1 cellular context compared by ENCODE assay signal in the genomic region with DNA sequence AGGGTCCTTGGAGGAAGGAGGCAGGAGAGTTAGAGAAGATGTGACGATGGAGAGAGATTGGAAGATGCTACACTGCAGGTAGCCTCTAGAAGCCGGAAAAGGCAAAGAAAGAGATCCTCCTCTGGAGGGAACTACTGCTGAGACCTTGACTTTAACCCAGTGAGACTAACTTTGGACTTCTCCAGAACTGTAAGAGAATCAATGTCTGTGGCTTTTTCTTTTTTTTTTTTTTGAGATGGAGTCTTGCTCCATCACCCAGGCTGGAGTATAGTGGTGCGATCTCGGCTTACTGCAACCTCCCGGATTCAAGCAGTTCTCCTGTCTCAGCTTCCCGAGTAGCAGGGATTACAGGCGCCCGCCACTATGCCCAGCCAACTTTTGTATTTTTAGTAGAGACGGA.
TF ChIP-seq lines count a peak whose summit lies in the region.

No MANE protein-coding gene starts in this region.

TF ChIP-seq in GM12878, 131 proteins besides CTCF, POLR2A, EP300 and RAD21:
- no peak for TF ChIP-seq EZH2 (IDR thresholded peaks at IDR 0.05; ENCODE audit: borderline replicate concordance, control insufficient read depth, low read depth, low read length)
- TF ChIP-seq, protein P1, sequence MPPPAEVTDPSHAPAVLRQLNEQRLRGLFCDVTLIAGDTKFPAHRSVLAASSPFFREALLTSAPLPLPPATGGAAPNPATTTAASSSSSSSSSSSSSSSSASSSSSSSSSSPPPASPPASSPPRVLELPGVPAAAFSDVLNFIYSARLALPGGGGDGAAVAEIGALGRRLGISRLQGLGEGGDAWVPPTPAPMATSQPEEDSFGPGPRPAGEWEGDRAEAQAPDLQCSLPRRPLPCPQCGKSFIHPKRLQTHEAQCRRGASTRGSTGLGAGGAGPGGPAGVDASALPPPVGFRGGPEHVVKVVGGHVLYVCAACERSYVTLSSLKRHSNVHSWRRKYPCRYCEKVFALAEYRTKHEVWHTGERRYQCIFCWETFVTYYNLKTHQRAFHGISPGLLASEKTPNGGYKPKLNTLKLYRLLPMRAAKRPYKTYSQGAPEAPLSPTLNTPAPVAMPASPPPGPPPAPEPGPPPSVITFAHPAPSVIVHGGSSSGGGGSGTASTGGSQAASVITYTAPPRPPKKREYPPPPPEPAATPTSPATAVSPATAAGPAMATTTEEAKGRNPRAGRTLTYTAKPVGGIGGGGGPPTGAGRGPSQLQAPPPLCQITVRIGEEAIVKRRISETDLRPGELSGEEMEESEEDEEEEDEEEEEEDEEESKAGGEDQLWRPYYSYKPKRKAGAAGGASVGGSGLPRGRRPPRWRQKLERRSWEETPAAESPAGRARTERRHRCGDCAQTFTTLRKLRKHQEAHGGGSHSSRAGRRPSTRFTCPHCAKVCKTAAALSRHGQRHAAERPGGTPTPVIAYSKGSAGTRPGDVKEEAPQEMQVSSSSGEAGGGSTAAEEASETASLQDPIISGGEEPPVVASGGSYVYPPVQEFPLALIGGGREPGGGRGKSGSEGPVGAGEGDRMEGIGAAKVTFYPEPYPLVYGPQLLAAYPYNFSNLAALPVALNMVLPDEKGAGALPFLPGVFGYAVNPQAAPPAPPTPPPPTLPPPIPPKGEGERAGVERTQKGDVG (CRISPR knock-in tag; IDR thresholded peaks at IDR 0.05): no peak
- TF ChIP-seq SMC3 (IDR thresholded peaks at IDR 0.05; ENCODE audit: borderline replicate concordance, low read length): no peak
- TF ChIP-seq NRF1 (conservative IDR thresholded peaks at IDR 0.05; ENCODE audit: low read depth, low read length): no peak
- TF ChIP-seq USF2 (IDR thresholded peaks at IDR 0.05; ENCODE audit: borderline replicate concordance, low read depth, low read length): no peak
TF ChIP-seq in GM12878: peak in this region for 0.
